15 cellular contexts compared by ENCODE assay signal in genomic region chr12:50676761-50677160, GRCh38.
"Had no signal": no experiment of that assay in that cellular context is flagged by ENCODE, and none has a peak within 500 bp of the region (broad histone marks: within the 10 kb centered on the region; RNA-seq: fewer than 3 reads in every experiment).

No MANE protein-coding gene starts in this region.

- ATAC-seq: activated T-cell treated with anti-CD3 and anti-CD28 coated beads, Interleukin-2, amount 50 U/mL, for 72 hours; gastrocnemius medialis; mucosa of descending colon; right lobe of liver; upper lobe of right lung had no signal

- DNase-seq: activated CD4-positive, alpha-beta T cell treated with anti-CD3 and anti-CD28 coated beads, Interleukin-2, amount 50 U/mL, for 4 hours; activated effector memory CD4-positive, alpha-beta T cell treated with anti-CD3 and anti-CD28 coated beads, Interleukin-2, amount 50 U/mL, for 16 hours; activated T-cell treated with anti-CD3 and anti-CD28 coated beads, Interleukin-2, amount 50 U/mL, for 72 hours; adrenal gland; gastrocnemius medialis; head of caudate nucleus; kidney glomerular epithelial cell; left ventricle myocardium inferior; mucosa of descending colon; naive B cell; ovary; right lobe of liver; small intestine; stimulated activated CD4-positive, alpha-beta T cell treated with anti-CD3 and anti-CD28 coated beads, Interleukin-4, amount 100 ng/mL, for 1 hour; upper lobe of right lung had no signal
